Comparison of ENCODE assay signal across 13 cellular contexts in the genomic region with DNA sequence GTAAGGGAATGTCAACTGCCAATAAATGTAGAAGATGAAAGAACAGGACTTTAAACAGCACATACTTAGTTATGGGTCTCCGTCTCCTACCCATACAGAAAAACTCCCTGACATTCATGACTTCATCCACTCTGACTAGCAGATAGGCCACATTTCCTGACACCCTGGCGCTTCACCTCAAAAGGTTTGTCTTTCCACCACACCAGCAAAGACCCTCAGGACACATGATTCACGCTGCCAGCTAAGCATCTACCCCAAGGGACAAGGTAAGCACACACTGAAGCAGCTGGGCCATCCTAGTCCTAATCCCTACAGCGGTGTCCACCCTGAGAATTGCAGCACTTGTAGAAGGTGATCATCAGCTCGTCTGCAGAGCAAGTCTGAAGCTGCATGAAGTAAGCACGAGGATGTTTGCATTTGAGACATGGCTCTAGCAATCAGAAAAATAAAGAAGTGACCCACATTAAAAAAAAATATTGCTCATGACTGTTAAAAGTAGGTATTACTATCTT. TPM values are rescaled to one million over a fixed set of nuclear protein-coding genes. Genes with fewer than 3 reads are reported as not detected.
"Had no signal": no experiment of that assay in that cellular context is flagged by ENCODE, and none has a peak within 500 bp of the region (broad histone marks: within the 10 kb centered on the region; RNA-seq: fewer than 3 reads in every experiment).

No MANE protein-coding gene starts in this region.

RNA-seq across cellular contexts. Expression of gene TUBB8B, which starts 44.5 kb away (rescaled TPM):
- total RNA-seq: naive thymus-derived CD8-positive, alpha-beta T cell; occipital lobe; osteoblast; posterior vena cava; pulmonary artery endothelial cell; right atrium auricular region; sciatic nerve; smooth muscle cell; stomach; temporal lobe; thoracic aorta; tibial nerve; ureter had no signal
